Comparison of ENCODE assay signal across 14 cellular contexts in genomic region chr13:77430377-77430951, GRCh38.
DNase-seq lines count a peak whose midpoint lies in the region; ATAC-seq and TF ChIP-seq lines count a peak whose summit lies in the region.
"Had no signal": no experiment of that assay in that cellular context is flagged by ENCODE, and none has a peak within 500 bp of the region (broad histone marks: within the 10 kb centered on the region; RNA-seq: fewer than 3 reads in every experiment).

No MANE protein-coding gene starts in this region.

- no peaks in the 10 kb centered on the region for H4K20me1 ChIP-seq in MM.1S (ENCODE audit: insufficient read depth, low read length)

- no peaks in the 10 kb centered on the region for H3K27me3 ChIP-seq in MM.1S (replicated peaks; ENCODE audit: insufficient read depth, low read length)
- H3K27me3 ChIP-seq: BE2C, left lung had no signal

- 0 out of 2 replicates have a peak overlapping the region, but pooled peaks have one; percentile 5 for H3K4me2 ChIP-seq in MM.1S (ENCODE audit: low read depth, low read length)

- H3K4me1 ChIP-seq in MM.1S (ENCODE audit: low read length) = peaks cover 7% of the 10 kb centered on the region
- H3K4me1 ChIP-seq: BE2C, left lung had no signal

- H3K9ac ChIP-seq in MM.1S (ENCODE audit: low read length) = no peak overlapping the region

- no peaks in the 10 kb centered on the region for H3K9me3 ChIP-seq in MM.1S (replicated peaks; ENCODE audit: insufficient read depth, low read length)
- H3K9me3 ChIP-seq: BE2C, left lung had no signal

- intact Hi-C loops in sciatic nerve (cut with DNase I) = no loop called here

- H3K27ac ChIP-seq in MM.1S (ENCODE audit: low read length) = no peak overlapping the region; the same call in 1 of the 2 replicates
- H3K27ac ChIP-seq: left lung had no signal

- H3K4me3 ChIP-seq in MM.1S (ENCODE audit: low read length) = no peak overlapping the region
- H3K4me3 ChIP-seq: left lung had no signal

- no peaks in the 10 kb centered on the region for H3K36me3 ChIP-seq in MM.1S (replicated peaks; ENCODE audit: insufficient read depth, low read length)
- H3K36me3 ChIP-seq: BE2C, left lung had no signal

- 0 out of 2 replicates have a peak, but pooled peaks cover 10% of the 10 kb centered on the region for H3F3A ChIP-seq in MM.1S (ENCODE audit: insufficient read depth, low read length)

- no peaks in the 10 kb centered on the region for H3K9me2 ChIP-seq in MM.1S (replicated peaks; ENCODE audit: insufficient read depth, low read length)

- TF ChIP-seq CTCF in MM.1S (IDR thresholded peaks at IDR 0.05; ENCODE audit: low read length) = no peak

- no peak overlapping the region for H2AFZ ChIP-seq in MM.1S (ENCODE audit: low read length)

- no peak for DNase-seq in MM.1S
- DNase-seq in activated T-cell treated with anti-CD3 and anti-CD28 coated beads, Interleukin-2, amount 50 U/mL, for 48 hours = no peak
- no peak for DNase-seq in sciatic nerve (ENCODE audit: low spot score)
- no peak for DNase-seq in stimulated activated CD4-positive, alpha-beta T cell treated with anti-CD3 and anti-CD28 coated beads, Interleukin-1b, Interleukin-23, amount 100 ng/mL, for 48 hours
- no peak for DNase-seq in NCI-H82 treated with DMSO at 0.1 percent for 48 hours (lab: John Stamatoyannopoulos, UW; ENCODE audit: unreplicated experiment)
- DNase-seq: BE2C, EL, head of caudate nucleus, left lung, NCI-H1694 treated with DMSO at 0.1 percent for 48 hours had no signal

- ATAC-seq in GM18511 (IDR thresholded peaks at IDR 0.05; ENCODE audit: unreplicated experiment) = peak; percentile 43
- peak; percentile 41 for ATAC-seq in GM21381 (IDR thresholded peaks at IDR 0.05; ENCODE audit: unreplicated experiment)
- ATAC-seq in HG03039 (IDR thresholded peaks at IDR 0.05; ENCODE audit: unreplicated experiment) = peak; percentile 37
- no peak for ATAC-seq in sciatic nerve
- ATAC-seq: HepG2, left lung had no signal

- H3K79me2 ChIP-seq in MM.1S (ENCODE audit: low read length) = no peaks in the 10 kb centered on the region
